Comparison of ENCODE assay signal across 16 cellular contexts in genomic region chr5:176629317-176629852, GRCh38. TPM values are rescaled to one million over a fixed set of nuclear protein-coding genes. Genes with fewer than 3 reads are reported as not detected.
A peak's percentile ranks its signal among the peaks of the same experiment; 100 is the strongest.
DNase-seq lines count a peak whose midpoint lies in the region; ATAC-seq and TF ChIP-seq lines count a peak whose summit lies in the region.
"Had no signal": no experiment of that assay in that cellular context is flagged by ENCODE, and none has a peak within 500 bp of the region (broad histone marks: within the 10 kb centered on the region; RNA-seq: fewer than 3 reads in every experiment).

No MANE protein-coding gene starts in this region.

- H3K27me3 ChIP-seq in A673 (replicated peaks; ENCODE audit: insufficient read depth, low read depth, low read length, poor library complexity) (peaks cover 20% of the 10 kb centered on the region), HUES6 (ENCODE audit: control insufficient read depth, insufficient read depth, low read length) (peaks cover 67% of the 10 kb centered on the region)

- peak overlapping the region; percentile 43 for H3K4me3 ChIP-seq in A673 (ENCODE audit: low read depth, low read length, poor library complexity, severe bottlenecking)
- H3K4me3 ChIP-seq in HUES6 (ENCODE audit: low read depth, low read length) = peak overlapping the region; percentile 88
- H3K4me3 ChIP-seq in mesodermal cell (ENCODE audit: extremely low read depth, insufficient read depth, low read length, poor library complexity, severe bottlenecking) = peak overlapping the region; percentile 36

- intact Hi-C loops in A673 (cut with micrococcal nuclease; ENCODE audit: unreplicated experiment) = no loop called here

- H3K4me1 ChIP-seq in A673 (ENCODE audit: insufficient read depth, low read length, poor library complexity, severe bottlenecking) (peaks cover 25% of the 10 kb centered on the region), HUES6 (ENCODE audit: control insufficient read depth, insufficient read depth, low read length) (peaks cover 19% of the 10 kb centered on the region), mesodermal cell (ENCODE audit: control insufficient read depth, insufficient read depth, low read length, poor library complexity, severe bottlenecking) (peaks cover 15% of the 10 kb centered on the region)

- WGBS in mesodermal cell (ENCODE audit: insufficient coverage in 2 of 2), 2 experiments = 11 to 23% methylated on average over 6 to 18 of the region's 34 CpGs

- H3K36me3 ChIP-seq in A673 (ENCODE audit: insufficient read depth, low read length, poor library complexity, severe bottlenecking) (no peaks in the 10 kb centered on the region), HUES6 (ENCODE audit: control insufficient read depth, insufficient read depth, low read length) (no peaks in the 10 kb centered on the region), mesodermal cell (ENCODE audit: control insufficient read depth, insufficient read depth, low read length) (no peaks in the 10 kb centered on the region)
- H3K36me3 ChIP-seq: lower lobe of right lung, MG63 had no signal

- CTCF ChIA-PET in A673 (lab: Charles Lee) = no interaction called here

- no peak for DNase-seq in A673 (ENCODE audit: low spot score)
- DNase-seq in NCI-H2227 (lab: John Stamatoyannopoulos, UW; ENCODE audit: unreplicated experiment) = no peak
- DNase-seq in activated CD8-positive, alpha-beta memory T cell treated with anti-CD3 and anti-CD28 coated beads, Interleukin-2, amount 50 U/mL, for 48 hours = no peak
- DNase-seq in stimulated activated CD4-positive, alpha-beta T cell treated with anti-CD3 and anti-CD28 coated beads, Interleukin-2, amount 100 ng/mL, for 24 hours = no peak
- DNase-seq: activated T-cell treated with anti-CD3 and anti-CD28 coated beads for 4 hours; lower lobe of right lung; MG63; NCI-H2107; NK-92 treated with Interleukin-12 subunit alpha and Interleukin-12 subunit beta, amount 100 ng/mL, for 24 hours; stimulated activated CD4-positive, alpha-beta T cell treated with anti-CD3 and anti-CD28 coated beads, Interleukin-1b, Interleukin-23, amount 100 ng/mL, for 48 hours had no signal

- POLR2A ChIA-PET in A673 (lab: Charles Lee; ENCODE audit: low non-redundant PET) = no interaction called here

- no TSS peak for BruUV-seq in A673 (replicated peaks; lab: Mats Ljungman, UMichigan)

- no peak for ATAC-seq in HG03460 (IDR thresholded peaks at IDR 0.05; ENCODE audit: unreplicated experiment)

- no peak for TF ChIP-seq CTCF in A673 (conservative IDR thresholded peaks at IDR 0.05; ENCODE audit: low read depth, low read length)

- H3K27ac ChIP-seq in A673 (ENCODE audit: low read depth, low read length, poor library complexity, severe bottlenecking) (no peak overlapping the region), HUES6 (ENCODE audit: low read depth, low read length) (no peak overlapping the region), cingulate gyrus (ENCODE audit: low read depth, low read length) (peak overlapping the region; percentile 47), mesodermal cell (ENCODE audit: low read depth, low read length, severe bottlenecking) (no peak overlapping the region)
- H3K27ac ChIP-seq: lower lobe of right lung, parathyroid adenoma had no signal

- no peaks in the 10 kb centered on the region for H3K9me3 ChIP-seq in A673 (ENCODE audit: low read depth, low read length, poor library complexity, severe bottlenecking)
- H3K9me3 ChIP-seq in HUES6 (ENCODE audit: control insufficient read depth, insufficient read depth, low read depth, low read length) = no peaks in the 10 kb centered on the region
- no peaks in the 10 kb centered on the region for H3K9me3 ChIP-seq in mesodermal cell (ENCODE audit: control insufficient read depth, low read length)
- H3K9me3 ChIP-seq: lower lobe of right lung, MG63 had no signal

- no peak overlapping the region for H3K9ac ChIP-seq in HUES6 (ENCODE audit: low read length)
- H3K9ac ChIP-seq: parathyroid adenoma had no signal

RNA-seq across cellular contexts. Expression of gene SNCB, which starts 0.9 kb away (rescaled TPM):
- total RNA-seq in A673 (2021) = not detected in 2 replicates
- not detected for polyA plus RNA-seq in mesodermal cell (2013, experiment 1 of 2)
- not detected for polyA plus RNA-seq in mesodermal cell (2013, experiment 2 of 2)
- total RNA-seq: lower lobe of right lung had no signal

RNA-seq across cellular contexts. Expression of gene EIF4E1B, which starts 1.1 kb away (rescaled TPM):
- not detected in 2 replicates for total RNA-seq in A673 (2021)
- not detected for polyA plus RNA-seq in mesodermal cell (2013, experiment 1 of 2)
- not detected for polyA plus RNA-seq in mesodermal cell (2013, experiment 2 of 2)
- total RNA-seq: lower lobe of right lung, SK-MEL-5 had no signal

RNA-seq across cellular contexts. Expression of gene TSPAN17, which starts 17.9 kb away (rescaled TPM):
- total RNA-seq in A673 (2021) = 23.3 and 27.8 TPM in 2 replicates
- polyA plus RNA-seq in mesodermal cell (2013, experiment 1 of 2) = 37.5 TPM
- polyA plus RNA-seq in mesodermal cell (2013, experiment 2 of 2) = 30.0 TPM

RNA-seq across cellular contexts. Expression of gene GPRIN1, which starts 19.4 kb away (rescaled TPM):
- 16.7 and 18.9 TPM in 2 replicates for total RNA-seq in A673 (2021)
- polyA plus RNA-seq in mesodermal cell (2013, experiment 1 of 2) = 2.4 TPM
- 1.6 TPM for polyA plus RNA-seq in mesodermal cell (2013, experiment 2 of 2)

Comparison
In these comparisons a context has a peak if more than half of its experiments do, and no peak if none do; other contexts are left out.
1. H3K4me3 ChIP-seq: peak in every context shown above with its lines; median percentile 88 in HUES6; 43 in A673; 36 in mesodermal cell.